ENCODE assay signal across 1 cellular context in genomic region chr10:96377816-96378294, GRCh38.
TF ChIP-seq lines count a peak whose summit lies in the region.

No MANE protein-coding gene starts in this region.

TF ChIP-seq in HCT116, 20 proteins besides CTCF, POLR2A, EP300 and RAD21 (continued from another document):
- TF ChIP-seq YY1 (IDR thresholded peaks at IDR 0.05; ENCODE audit: extremely low read depth, insufficient replicate concordance, low read depth, low read length) (no peak), POLR2AphosphoS5 (IDR thresholded peaks at IDR 0.05; ENCODE audit: low read depth, low read length) (no peak), SIN3A (IDR thresholded peaks at IDR 0.05; ENCODE audit: low read depth) (no peak), TCF7L2 (IDR thresholded peaks at IDR 0.05; ENCODE audit: borderline replicate concordance, extremely low read depth, insufficient read depth, insufficient read length) (no peak)
